Comparison of ENCODE assay signal across 2 cellular contexts in genomic region chr18:75962177-75962576, GRCh38.
TF ChIP-seq lines count a peak whose summit lies in the region.

No MANE protein-coding gene starts in this region.

TF ChIP-seq in IMR-90, 13 proteins besides CTCF, POLR2A, EP300 and RAD21:
- TF ChIP-seq CEBPB (IDR thresholded peaks at IDR 0.05; ENCODE audit: low read depth, low read length) (peak; percentile 80), SMC3 (IDR thresholded peaks at IDR 0.05; ENCODE audit: low read depth, low read length) (no peak), MAZ (IDR thresholded peaks at IDR 0.05; ENCODE audit: borderline replicate concordance, low read depth, low read length) (no peak)
TF ChIP-seq in IMR-90: peak in this region for 1.

TF ChIP-seq in K562, 482 proteins besides CTCF, POLR2A, EP300 and RAD21:
- TF ChIP-seq CEBPB (tag; IDR thresholded peaks at IDR 0.05) (peak; percentile 33; the same call in 1 of the 2 replicates), RREB1 (CRISPR knock-in tag; IDR thresholded peaks at IDR 0.05) (no peak), TCFL5 (CRISPR knock-in tag; conservative IDR thresholded peaks at IDR 0.05) (no peak), ELF1 (tag; IDR thresholded peaks at IDR 0.05) (no peak), ZNF79 (CRISPR knock-in tag; IDR thresholded peaks at IDR 0.05; ENCODE audit: low read depth) (no peak), ZNF174 (CRISPR knock-in tag; IDR thresholded peaks at IDR 0.05) (no peak), ZNF41 (CRISPR knock-in tag; conservative IDR thresholded peaks at IDR 0.05) (no peak), TEAD2 (tag; IDR thresholded peaks at IDR 0.05) (no peak), SAFB (IDR thresholded peaks at IDR 0.05; ENCODE audit: borderline replicate concordance, low read depth, low read length) (no peak), NR2C2 (CRISPR knock-in tag; IDR thresholded peaks at IDR 0.05) (no peak), NR2C2 (tag; IDR thresholded peaks at IDR 0.05) (no peak), FIP1L1 (IDR thresholded peaks at IDR 0.05; ENCODE audit: low read depth, low read length, poor library complexity, severe bottlenecking) (no peak), PURB (CRISPR knock-in tag; IDR thresholded peaks at IDR 0.05; ENCODE audit: low read depth) (no peak), POLR2H (tag; IDR thresholded peaks at IDR 0.05; ENCODE audit: low read depth) (no peak), CEBPG (CRISPR knock-in tag; IDR thresholded peaks at IDR 0.05) (no peak), CEBPG (tag; conservative IDR thresholded peaks at IDR 0.05 in 1 of 2, IDR thresholded peaks at IDR 0.05 in 1 of 2) (peak in 1 of 2 experiments; percentile 38; a peak in 1 of 4 replicates), NCOA4 (IDR thresholded peaks at IDR 0.05; ENCODE audit: partially characterized antibody) (no peak), NELFE (IDR thresholded peaks at IDR 0.05; ENCODE audit: insufficient read depth, insufficient read length) (no peak), USF1 (CRISPR knock-in tag; IDR thresholded peaks at IDR 0.05) (no peak)
TF ChIP-seq in K562: peak in this region for 2.
